ENCODE assay signal across 9 cellular contexts in genomic region chr6:157879873-157880254, GRCh38. TPM values are rescaled to one million over a fixed set of nuclear protein-coding genes. Genes with fewer than 3 reads are reported as not detected.
A peak's percentile ranks its signal among the peaks of the same experiment; 100 is the strongest.
DNase-seq lines count a peak whose midpoint lies in the region; ATAC-seq and TF ChIP-seq lines count a peak whose summit lies in the region.
"Had no signal": no experiment of that assay in that cellular context is flagged by ENCODE, and none has a peak within 500 bp of the region (broad histone marks: within the 10 kb centered on the region; RNA-seq: fewer than 3 reads in every experiment).

No MANE protein-coding gene starts in this region.

- no peak overlapping the region for H2BK5ac ChIP-seq in neuronal stem cell (ENCODE audit: low read length)

- no peak overlapping the region for H3K14ac ChIP-seq in neuronal stem cell (ENCODE audit: low read length)

- peaks cover 10 to 55% of the 10 kb centered on the region in 2 donors for H3K36me3 ChIP-seq in neuronal stem cell (replicated peaks in 1 of 2; ENCODE audit: control insufficient read depth in 2 of 2, insufficient read depth in 2 of 2, low read length in 2 of 2)

- no peak overlapping the region for H2BK12ac ChIP-seq in neuronal stem cell (ENCODE audit: low read length)

- no peak overlapping the region for H4K91ac ChIP-seq in neuronal stem cell (ENCODE audit: low read depth, low read length, poor library complexity)

- H3K4me1 ChIP-seq in neuronal stem cell (ENCODE audit: control insufficient read depth in 2 of 2, insufficient read depth in 1 of 2, low read depth in 1 of 2, low read length in 2 of 2), result peaks cover 8 to 11% of the 10 kb centered on the region in 2 donors

- intact Hi-C loops in dorsolateral prefrontal cortex (cut with DNase I), result loop anchor here (5.0 to 10.0 kb wide), 3 partner anchors 55 to 205 kb away; partner anchors contain the start of gene SNX9 (in 1 of the 2)
- intact Hi-C loops in left cardiac atrium (cut with DNase I), result loop anchor here in 1 of 2 donors (10.0 kb wide), 1 partner anchor 205 kb away; no protein-coding TSS in a partner anchor

- H3K18ac ChIP-seq in neuronal stem cell (ENCODE audit: low read length), result no peak overlapping the region

- in situ Hi-C loops in G401 (cut with HindIII; ENCODE audit: low sequenced_read_pairs), result no loop called here

- no peak overlapping the region for H2BK15ac ChIP-seq in neuronal stem cell (ENCODE audit: low read length)

- peak overlapping the region in 2 of 59 donors; percentile 13 to 18 for H3K4me3 ChIP-seq in dorsolateral prefrontal cortex
- no peak overlapping the region for H3K4me3 ChIP-seq in neuronal stem cell (ENCODE audit: low read length in 2 of 2)

- no peaks in the 10 kb centered on the region for H3K79me1 ChIP-seq in neuronal stem cell (ENCODE audit: low read depth, low read length)

- ATAC-seq in GM19467 (IDR thresholded peaks at IDR 0.05; ENCODE audit: unreplicated experiment) (peak; percentile 45), HG03280 (IDR thresholded peaks at IDR 0.05; ENCODE audit: unreplicated experiment) (peak; percentile 41), left cardiac atrium (no peak)

- H3K27ac ChIP-seq in dorsolateral prefrontal cortex (peak overlapping the region in 58 of 59 donors; percentile 13 to 96 (median 81)), neuronal stem cell (replicated peaks; ENCODE audit: low read length) (no peak overlapping the region)

- H3K4me2 ChIP-seq in neuronal stem cell (ENCODE audit: insufficient read depth, low read length, poor library complexity, severe bottlenecking), result no peak overlapping the region

- no peak overlapping the region for H2AFZ ChIP-seq in neuronal stem cell (ENCODE audit: low read length)

- no peak overlapping the region for H2AK5ac ChIP-seq in neuronal stem cell (ENCODE audit: low read depth, low read length)

- H4K8ac ChIP-seq in neuronal stem cell (ENCODE audit: low read depth, low read length), result no peak overlapping the region

- H3K23ac ChIP-seq in neuronal stem cell (ENCODE audit: low read depth, low read length, poor library complexity), result no peak overlapping the region

- no CpG with 5 or more reads among the region's 2 CpGs for WGBS in neuronal stem cell (ENCODE audit: extremely low coverage in 2 of 2, insufficient read length in 2 of 2, insufficient replicate concordance in 1 of 2), 2 donors

- DNase-seq in G401 (ENCODE audit: low spot score) (peak; percentile 46), dorsolateral prefrontal cortex (peak in 1 of 10 donors; percentile 58), RPMI8226 (no peak), iPS-NIHi11 (ENCODE audit: low spot score) (no peak), left cardiac atrium (no peak), neuronal stem cell (ENCODE audit: low spot score) (no peak)
- DNase-seq: kidney had no signal

- no peak overlapping the region for H2BK120ac ChIP-seq in neuronal stem cell (ENCODE audit: low read depth, low read length)

- no peaks in the 10 kb centered on the region for H3K27me3 ChIP-seq in dorsolateral prefrontal cortex
- H3K27me3 ChIP-seq in neuronal stem cell (ENCODE audit: control insufficient read depth in 3 of 3, insufficient read depth in 3 of 3, low read depth in 1 of 3, low read length in 3 of 3), result no peaks in the 10 kb centered on the region

- TF ChIP-seq CTCF in dorsolateral prefrontal cortex (IDR thresholded peaks at IDR 0.05 in 54 of 56, conservative IDR thresholded peaks at IDR 0.05 in 2 of 56; ENCODE audit: low read depth in 1 of 56, partially characterized antibody in 56 of 56), result peak in 1 of 56 donors; percentile 6

- H3K4ac ChIP-seq in neuronal stem cell (ENCODE audit: low read length), result no peak overlapping the region

- no peak overlapping the region for H3K9ac ChIP-seq in neuronal stem cell (ENCODE audit: low read depth, low read length, poor library complexity)

- H3K9me3 ChIP-seq in neuronal stem cell (replicated peaks in 1 of 2; ENCODE audit: control insufficient read depth in 2 of 2, insufficient read depth in 1 of 2, low read depth in 1 of 2, low read length in 2 of 2), result peaks cover 0 to 4% of the 10 kb centered on the region in 2 donors

RNA-seq across cellular contexts. Expression of gene SNX9, which starts 56.8 kb away (rescaled TPM):
- total RNA-seq in G401 (2014; rRNA removed; shearing (Covaris generic)), result 13.2 and 20.5 TPM in 2 replicates
- total RNA-seq in dorsolateral prefrontal cortex (10 to 100 TPM; 21.2 to 46.1 (median 28.8) TPM), left cardiac atrium (10 to 100 TPM; 37.7 to 39.9 TPM)
- polyA plus RNA-seq in neuronal stem cell (2013, experiment 1 of 2), result 21.0 TPM
- 21.3 TPM for polyA plus RNA-seq in neuronal stem cell (2013, experiment 2 of 2)

Comparison
In these comparisons a context has a peak if more than half of its experiments do, and no peak if none do; other contexts are left out.
1. ATAC-seq: peak in GM19467 (single experiment) and HG03280 (single experiment); none in left cardiac atrium (0 of 2).